ENCODE assay signal across 8 cellular contexts in the genomic region with DNA sequence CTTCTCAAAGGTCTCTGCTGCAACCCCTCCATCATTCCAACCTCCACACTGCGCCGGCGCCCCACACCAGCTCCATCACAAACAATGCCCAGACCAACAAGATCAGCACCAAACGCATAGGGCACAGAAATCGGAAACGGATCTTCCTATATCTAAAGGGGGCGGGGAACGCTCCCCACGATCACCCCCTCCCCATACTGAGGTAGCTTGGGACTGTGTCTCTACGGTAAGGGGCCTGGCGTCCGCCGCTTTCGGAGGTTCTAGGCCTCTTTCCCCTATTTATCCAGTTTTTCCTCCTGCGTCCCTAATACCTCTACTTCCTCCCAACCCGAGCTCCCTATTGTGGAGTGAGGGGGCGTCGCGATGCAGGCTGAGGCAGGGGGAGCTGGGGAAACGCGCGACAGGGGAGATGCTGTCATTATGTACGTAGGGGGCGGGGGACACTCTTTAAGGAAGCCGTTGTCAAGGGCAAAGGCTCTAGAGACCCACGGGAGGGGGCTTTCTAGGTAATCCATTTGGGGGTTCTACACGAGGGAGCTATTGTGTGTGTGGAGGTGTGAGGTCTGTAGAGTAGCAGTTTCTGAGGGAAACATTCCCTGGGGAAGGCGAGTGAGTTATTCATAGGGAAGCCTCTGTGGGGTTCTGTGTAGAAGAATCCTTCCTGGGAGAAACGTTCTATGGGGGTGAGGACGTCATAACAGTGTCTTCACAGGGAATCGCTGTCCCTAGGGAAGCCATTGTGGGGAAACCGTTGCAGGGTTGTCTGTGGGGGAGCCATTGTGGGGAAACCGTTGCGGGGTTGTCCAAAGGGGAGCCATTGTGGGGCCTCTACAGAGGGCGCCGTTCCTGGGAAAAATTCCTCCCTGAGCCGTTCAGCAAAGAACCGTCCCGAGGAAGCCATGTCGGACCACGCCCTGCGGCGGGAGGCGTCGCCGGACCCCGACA. TPM values are rescaled to one million over a fixed set of nuclear protein-coding genes. Genes with fewer than 3 reads are reported as not detected.
DNase-seq lines count a peak whose midpoint lies in the region; ATAC-seq and TF ChIP-seq lines count a peak whose summit lies in the region.

No MANE protein-coding gene starts in this region.

- peak overlapping the region; percentile 89 for H3K27ac Mint-ChIP-seq in endothelial cell (ENCODE audit: unreplicated experiment)
- peak overlapping the region; percentile 94 for H3K27ac Mint-ChIP-seq in memory B cell

- no peak for ATAC-seq in memory B cell (ENCODE audit: low read depth)
- no peak for ATAC-seq in HG03135 (IDR thresholded peaks at IDR 0.05; ENCODE audit: unreplicated experiment)
- no peak for ATAC-seq in GM18873 (IDR thresholded peaks at IDR 0.05; ENCODE audit: low FRiP score, unreplicated experiment)

- peak overlapping the region; percentile 59 for H3K9ac ChIP-seq in HUES64 (ENCODE audit: low read depth, low read length)

- H3K9me3 Mint-ChIP-seq in endothelial cell (ENCODE audit: unreplicated experiment), result no peaks in the 10 kb centered on the region
- H3K9me3 Mint-ChIP-seq in memory B cell, result peaks cover 2% of the 10 kb centered on the region

- H3K27me3 Mint-ChIP-seq in endothelial cell (ENCODE audit: unreplicated experiment), result peaks cover 6% of the 10 kb centered on the region
- no peaks in the 10 kb centered on the region for H3K27me3 Mint-ChIP-seq in memory B cell

- no peak for TF ChIP-seq CTCF in WI38 (IDR thresholded peaks at IDR 0.05; ENCODE audit: low read depth, low read length)
- TF ChIP-seq CTCF in endothelial cell (IDR thresholded peaks at IDR 0.05; ENCODE audit: unreplicated experiment), result no peak
- TF ChIP-seq CTCF in suprapubic skin (IDR thresholded peaks at IDR 0.05), result no peak

- no peaks in the 10 kb centered on the region for H3K36me3 ChIP-seq in HUES64 (ENCODE audit: insufficient read depth, low read length)
- no peaks in the 10 kb centered on the region for H3K36me3 ChIP-seq in suprapubic skin

- no peak for TF ChIP-seq EP300 in suprapubic skin (IDR thresholded peaks at IDR 0.05)

- H3K27ac ChIP-seq in HUES64 (ENCODE audit: low read depth, low read length) (no peak overlapping the region; the same call in 1 of the 2 replicates), suprapubic skin (peak overlapping the region; percentile 95)

- H3K4me3 Mint-ChIP-seq in endothelial cell (ENCODE audit: unreplicated experiment) (peak overlapping the region; percentile 93), memory B cell (peak overlapping the region; percentile 100)

- 2% methylated on average over 47 of the region's 47 CpGs for WGBS in HUES64
- 4% methylated on average over 41 of the region's 47 CpGs for WGBS in suprapubic skin

- DNase-seq in ELR (ENCODE audit: low read depth) (peak; percentile 62), endothelial cell (ENCODE audit: low spot score) (peak; percentile 12), memory B cell (ENCODE audit: low spot score in 2 of 2) (peak in 1 of 2 donors; percentile 4), suprapubic skin (ENCODE audit: low spot score in 2 of 2) (peak; percentile 85 to 87)

- TF ChIP-seq POLR2A in suprapubic skin (IDR thresholded peaks at IDR 0.05), result no peak

- H3K9me3 ChIP-seq in HUES64 (ENCODE audit: insufficient read depth, low read depth, low read length) (no peaks in the 10 kb centered on the region), suprapubic skin (no peaks in the 10 kb centered on the region)

- H3K4me1 ChIP-seq in HUES64 (ENCODE audit: insufficient read depth, low read length), result peaks cover 4% of the 10 kb centered on the region
- H3K4me1 ChIP-seq in suprapubic skin, result peaks cover 36% of the 10 kb centered on the region

- H3K4me1 Mint-ChIP-seq in endothelial cell (ENCODE audit: unreplicated experiment) (peaks cover 24% of the 10 kb centered on the region), memory B cell (peaks cover 24% of the 10 kb centered on the region)

- H3K27me3 ChIP-seq in HUES64 (ENCODE audit: insufficient read depth, low read length), result peaks cover 16% of the 10 kb centered on the region
- no peaks in the 10 kb centered on the region for H3K27me3 ChIP-seq in suprapubic skin

- peak overlapping the region; percentile 59 for H3K4me3 ChIP-seq in HUES64 (ENCODE audit: low read length)
- peak overlapping the region; percentile 91 for H3K4me3 ChIP-seq in WI38 (ENCODE audit: low read depth, low read length)
- H3K4me3 ChIP-seq in suprapubic skin, result peak overlapping the region; percentile 96

- H3K36me3 Mint-ChIP-seq in endothelial cell (ENCODE audit: low read depth, unreplicated experiment) (no peaks in the 10 kb centered on the region), memory B cell (peaks cover 2% of the 10 kb centered on the region)

RNA-seq across cellular contexts. Expression of a gene that starts 0.7 kb away (rescaled TPM):
- polyA plus RNA-seq in HUES64 (2013, experiment 1 of 2), result 2.8 TPM
- polyA plus RNA-seq in HUES64 (2013, experiment 2 of 2), result 4.1 TPM
- total RNA-seq in endothelial cell (ENCODE audit: unreplicated experiment) (18.8 TPM), suprapubic skin (10 to 100 TPM in 2 of 4 donors, 1 to 10 TPM in 2; 8.0 to 20.9 (median 11.3) TPM)
